Comparison of ENCODE assay signal across 35 cellular contexts in the genomic region with DNA sequence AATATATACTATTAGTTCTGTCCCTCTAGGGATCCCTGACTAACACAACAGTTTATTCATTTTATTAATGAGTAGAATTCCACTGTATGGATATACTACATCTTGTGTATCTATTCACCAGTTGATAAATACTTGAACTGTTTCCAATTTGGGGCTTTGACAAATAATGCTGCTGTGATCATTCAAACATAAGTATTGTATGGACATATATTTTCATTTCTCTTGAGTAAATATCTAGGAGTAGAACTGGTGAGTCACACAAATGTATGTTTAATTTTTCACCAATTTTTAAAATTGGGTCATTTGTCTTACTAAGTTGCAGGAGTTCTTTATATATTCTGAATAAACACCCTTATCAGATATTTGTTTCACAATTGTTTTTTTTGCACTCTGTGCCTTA.
"Had no signal": no experiment of that assay in that cellular context is flagged by ENCODE, and none has a peak within 500 bp of the region (broad histone marks: within the 10 kb centered on the region; RNA-seq: fewer than 3 reads in every experiment).

No MANE protein-coding gene starts in this region.

- H3K27me3 ChIP-seq: ascending aorta had no signal

- H3K27me3 Mint-ChIP-seq: activated CD4-positive, alpha-beta memory T cell treated with anti-CD3 and anti-CD28 coated beads, Interleukin-2, amount 10 ng/mL, durations not matched to agents 7 days and 5 days; activated CD4-positive, alpha-beta T cell treated with anti-CD3 and anti-CD28 coated beads for 36 hours; activated CD4-positive, alpha-beta T cell treated with anti-CD3 and anti-CD28 coated beads, Interleukin-2, amount 10 ng/mL, durations not matched to agents 7 days and 5 days; activated CD8-positive, alpha-beta memory T cell treated with anti-CD3 and anti-CD28 coated beads, Interleukin-2, amount 10 ng/mL, durations not matched to agents 7 days and 5 days; activated naive CD4-positive, alpha-beta T cell treated with anti-CD3 and anti-CD28 coated beads, Interleukin-2, amount 10 ng/mL, durations not matched to agents 7 days and 5 days; activated naive CD4-positive, alpha-beta T cell treated with anti-CD3 and anti-CD28 coated beads, Interleukin-2, amount 50 U/mL, for 24 hours; activated naive CD8-positive, alpha-beta T cell; activated naive CD8-positive, alpha-beta T cell treated with anti-CD3 and anti-CD28 coated beads, Interleukin-2, amount 10 ng/mL, durations not matched to agents 7 days and 5 days; activated naive CD8-positive, alpha-beta T cell treated with anti-CD3 and anti-CD28 coated beads, Interleukin-2, amount 50 U/mL, for 24 hours; activated T-cell treated with anti-CD3 and anti-CD28 coated beads, Interleukin-2, amount 50 U/mL, for 24 hours; brain had no signal

- H3K4me3 Mint-ChIP-seq: activated CD4-positive, alpha-beta memory T cell treated with anti-CD3 and anti-CD28 coated beads, Interleukin-2, amount 10 ng/mL, durations not matched to agents 7 days and 5 days; activated CD4-positive, alpha-beta T cell treated with anti-CD3 and anti-CD28 coated beads for 36 hours; activated CD4-positive, alpha-beta T cell treated with anti-CD3 and anti-CD28 coated beads, Interleukin-2, amount 10 ng/mL, durations not matched to agents 7 days and 5 days; activated CD8-positive, alpha-beta memory T cell treated with anti-CD3 and anti-CD28 coated beads, Interleukin-2, amount 10 ng/mL, durations not matched to agents 7 days and 5 days; activated CD8-positive, alpha-beta T cell treated with anti-CD3 and anti-CD28 coated beads, Interleukin-2, amount 10 ng/mL, durations not matched to agents 7 days and 5 days; activated naive CD4-positive, alpha-beta T cell treated with anti-CD3 and anti-CD28 coated beads, Interleukin-2, amount 10 ng/mL, durations not matched to agents 7 days and 5 days; activated naive CD4-positive, alpha-beta T cell treated with anti-CD3 and anti-CD28 coated beads, Interleukin-2, amount 50 U/mL, for 24 hours; activated naive CD8-positive, alpha-beta T cell; activated naive CD8-positive, alpha-beta T cell treated with anti-CD3 and anti-CD28 coated beads, Interleukin-2, amount 10 ng/mL, durations not matched to agents 7 days and 5 days; activated naive CD8-positive, alpha-beta T cell treated with anti-CD3 and anti-CD28 coated beads, Interleukin-2, amount 50 U/mL, for 24 hours; activated T-cell treated with anti-CD3 and anti-CD28 coated beads, Interleukin-2, amount 50 U/mL, for 24 hours; brain; T-helper 1 cell treated with Interleukin-12 subunit alpha and Interleukin-12 subunit beta and Interleukin-4 antibody, amounts not matched to agents 30 μg/mL and 1 μg/mL, for 36 hours; T-helper 2 cell treated with Interferon-gamma antibody and Interleukin-4, amounts not matched to agents 5 μg/mL and 100 μg/mL, for 36 hours; WTC11 had no signal

- H3K36me3 ChIP-seq: ascending aorta, WERI-Rb-1 had no signal

- H3K9me3 Mint-ChIP-seq: activated CD4-positive, alpha-beta memory T cell treated with anti-CD3 and anti-CD28 coated beads, Interleukin-2, amount 10 ng/mL, durations not matched to agents 7 days and 5 days; activated naive CD4-positive, alpha-beta T cell treated with anti-CD3 and anti-CD28 coated beads, Interleukin-2, amount 10 ng/mL, durations not matched to agents 7 days and 5 days; activated naive CD4-positive, alpha-beta T cell treated with anti-CD3 and anti-CD28 coated beads, Interleukin-2, amount 50 U/mL, for 24 hours; activated T-helper 2 cell treated with anti-CD3 and anti-CD28 coated beads, Interferon-gamma antibody, Interleukin-2, Interleukin-4, amounts not matched to agents 10 μg/mL and 5 μg/mL and 100 μg/mL, durations not matched to agents 14 hours and 24 hours and 36 hours; T-helper 2 cell treated with Interferon-gamma antibody and Interleukin-4, amounts not matched to agents 5 μg/mL and 100 μg/mL, for 36 hours had no signal

- H3K27ac ChIP-seq: ascending aorta, WERI-Rb-1 had no signal

- H3K4me1 ChIP-seq: ascending aorta had no signal

- H3K27ac Mint-ChIP-seq: activated CD4-positive, alpha-beta memory T cell treated with anti-CD3 and anti-CD28 coated beads, Interleukin-2, amount 10 ng/mL, durations not matched to agents 7 days and 5 days; activated CD4-positive, alpha-beta T cell treated with anti-CD3 and anti-CD28 coated beads for 36 hours; activated CD4-positive, alpha-beta T cell treated with anti-CD3 and anti-CD28 coated beads, Interleukin-2, amount 10 ng/mL, durations not matched to agents 7 days and 5 days; activated CD8-positive, alpha-beta memory T cell treated with anti-CD3 and anti-CD28 coated beads, Interleukin-2, amount 10 ng/mL, durations not matched to agents 7 days and 5 days; activated CD8-positive, alpha-beta T cell treated with anti-CD3 and anti-CD28 coated beads, Interleukin-2, amount 10 ng/mL, durations not matched to agents 7 days and 5 days; activated naive CD4-positive, alpha-beta T cell treated with anti-CD3 and anti-CD28 coated beads, Interleukin-2, amount 10 ng/mL, durations not matched to agents 7 days and 5 days; activated naive CD4-positive, alpha-beta T cell treated with anti-CD3 and anti-CD28 coated beads, Interleukin-2, amount 50 U/mL, for 24 hours; activated naive CD8-positive, alpha-beta T cell; activated naive CD8-positive, alpha-beta T cell treated with anti-CD3 and anti-CD28 coated beads, Interleukin-2, amount 10 ng/mL, durations not matched to agents 7 days and 5 days; activated naive CD8-positive, alpha-beta T cell treated with anti-CD3 and anti-CD28 coated beads, Interleukin-2, amount 50 U/mL, for 24 hours; activated T-cell treated with anti-CD3 and anti-CD28 coated beads, Interleukin-2, amount 50 U/mL, for 24 hours; activated T-helper 2 cell treated with anti-CD3 and anti-CD28 coated beads, Interferon-gamma antibody, Interleukin-2, Interleukin-4, amounts not matched to agents 10 μg/mL and 5 μg/mL and 100 μg/mL, durations not matched to agents 14 hours and 24 hours and 36 hours; T-helper 1 cell treated with Interleukin-12 subunit alpha and Interleukin-12 subunit beta and Interleukin-4 antibody, amounts not matched to agents 30 μg/mL and 1 μg/mL, for 36 hours; T-helper 2 cell treated with Interferon-gamma antibody and Interleukin-4, amounts not matched to agents 5 μg/mL and 100 μg/mL, for 36 hours; WTC11 had no signal

- DNase-seq: activated CD4-positive, alpha-beta memory T cell treated with anti-CD3 and anti-CD28 coated beads, Interleukin-2, amount 10 ng/mL, durations not matched to agents 7 days and 5 days; activated CD4-positive, alpha-beta T cell treated with anti-CD3 and anti-CD28 coated beads for 1 hour; activated CD4-positive, alpha-beta T cell treated with anti-CD3 and anti-CD28 coated beads for 36 hours; activated CD4-positive, alpha-beta T cell treated with anti-CD3 and anti-CD28 coated beads for 48 hours; activated CD4-positive, alpha-beta T cell treated with anti-CD3 and anti-CD28 coated beads, Interleukin-2, amount 10 ng/mL, durations not matched to agents 7 days and 5 days; activated CD4-positive, alpha-beta T cell treated with anti-CD3 and anti-CD28 coated beads, Interleukin-2, amount 50 U/mL, for 48 hours; activated CD4-positive, CD25-positive, alpha-beta regulatory T cell; activated CD8-positive, alpha-beta memory T cell treated with anti-CD3 and anti-CD28 coated beads for 24 hours; activated CD8-positive, alpha-beta memory T cell treated with anti-CD3 and anti-CD28 coated beads, Interleukin-2, amount 10 ng/mL, durations not matched to agents 7 days and 5 days; activated CD8-positive, alpha-beta memory T cell treated with anti-CD3 and anti-CD28 coated beads, Interleukin-2, amount 50 U/mL, for 48 hours; activated CD8-positive, alpha-beta T cell treated with anti-CD3 and anti-CD28 coated beads, Interleukin-2, amount 10 ng/mL, durations not matched to agents 7 days and 5 days; activated effector memory CD4-positive, alpha-beta T cell treated with Interleukin-2 at 50 U/mL for 16 hours; activated gamma-delta T cell; activated naive CD4-positive, alpha-beta T cell treated with anti-CD3 and anti-CD28 coated beads, Interleukin-2, amount 10 ng/mL, durations not matched to agents 7 days and 5 days; activated naive CD4-positive, alpha-beta T cell treated with Interleukin-2 at 50 U/mL for 16 hours; activated naive CD8-positive, alpha-beta T cell treated with anti-CD3 and anti-CD28 coated beads, Interleukin-2, amount 10 ng/mL, durations not matched to agents 7 days and 5 days; activated naive CD8-positive, alpha-beta T cell treated with anti-CD3 and anti-CD28 coated beads, Interleukin-2, amount 50 U/mL, for 24 hours; activated T-cell treated with anti-CD3 and anti-CD28 coated beads, Interleukin-2, amount 50 U/mL, for 24 hours; activated T-cell treated with anti-CD3 and anti-CD28 coated beads, Interleukin-2, amount 50 U/mL, for 48 hours; amygdala; anterior cingulate cortex; central memory CD4-positive, alpha-beta T cell; T-helper 1 cell; T-helper 2 cell; T-helper 9 cell; WERI-Rb-1 had no signal

- H3K4me1 Mint-ChIP-seq: activated CD4-positive, alpha-beta memory T cell treated with anti-CD3 and anti-CD28 coated beads, Interleukin-2, amount 10 ng/mL, durations not matched to agents 7 days and 5 days; activated CD4-positive, alpha-beta T cell treated with anti-CD3 and anti-CD28 coated beads for 36 hours; activated CD4-positive, alpha-beta T cell treated with anti-CD3 and anti-CD28 coated beads, Interleukin-2, amount 10 ng/mL, durations not matched to agents 7 days and 5 days; activated CD8-positive, alpha-beta memory T cell treated with anti-CD3 and anti-CD28 coated beads, Interleukin-2, amount 10 ng/mL, durations not matched to agents 7 days and 5 days; activated naive CD4-positive, alpha-beta T cell treated with anti-CD3 and anti-CD28 coated beads, Interleukin-2, amount 10 ng/mL, durations not matched to agents 7 days and 5 days; activated naive CD8-positive, alpha-beta T cell treated with anti-CD3 and anti-CD28 coated beads, Interleukin-2, amount 10 ng/mL, durations not matched to agents 7 days and 5 days; activated naive CD8-positive, alpha-beta T cell treated with anti-CD3 and anti-CD28 coated beads, Interleukin-2, amount 50 U/mL, for 24 hours had no signal

- H3K36me3 Mint-ChIP-seq: activated CD8-positive, alpha-beta memory T cell treated with anti-CD3 and anti-CD28 coated beads, Interleukin-2, amount 10 ng/mL, durations not matched to agents 7 days and 5 days; activated naive CD4-positive, alpha-beta T cell treated with anti-CD3 and anti-CD28 coated beads, Interleukin-2, amount 10 ng/mL, durations not matched to agents 7 days and 5 days; WTC11 had no signal

- ATAC-seq: activated CD4-positive, alpha-beta T cell treated with anti-CD3 and anti-CD28 coated beads for 36 hours; activated CD4-positive, CD25-positive, alpha-beta regulatory T cell treated with anti-CD3 and anti-CD28 coated beads, Interleukin-2, amount 50 U/mL, for 24 hours; activated CD8-positive, alpha-beta memory T cell treated with anti-CD3 and anti-CD28 coated beads, Interleukin-2, amount 10 ng/mL, durations not matched to agents 7 days and 5 days; activated CD8-positive, alpha-beta T cell treated with anti-CD3 and anti-CD28 coated beads, Interleukin-2, amount 10 ng/mL, durations not matched to agents 7 days and 5 days; activated naive CD8-positive, alpha-beta T cell treated with anti-CD3 and anti-CD28 coated beads, Interleukin-2, amount 50 U/mL, for 24 hours; WTC11 had no signal

- H3K4me3 ChIP-seq: ascending aorta had no signal
